Comparison of ENCODE assay signal across 27 cellular contexts in genomic region chr19:2863818-2864217, GRCh38. TPM values are rescaled to one million over a fixed set of nuclear protein-coding genes. Genes with fewer than 3 reads are reported as not detected.
"Had no signal": no experiment of that assay in that cellular context is flagged by ENCODE, and none has a peak within 500 bp of the region (broad histone marks: within the 10 kb centered on the region; RNA-seq: fewer than 3 reads in every experiment).

No MANE protein-coding gene starts in this region.

- DNase-seq: activated CD4-positive, alpha-beta memory T cell treated with anti-CD3 and anti-CD28 coated beads, Interleukin-2, amount 10 ng/mL, durations not matched to agents 7 days and 5 days; activated CD4-positive, alpha-beta T cell treated with anti-CD3 and anti-CD28 coated beads for 36 hours; activated CD4-positive, alpha-beta T cell treated with anti-CD3 and anti-CD28 coated beads, Interleukin-2, amount 50 U/mL, for 1 hour; activated CD4-positive, CD25-positive, alpha-beta regulatory T cell; activated gamma-delta T cell treated with Interleukin-2 at 50 U/mL for 16 hours; activated naive CD4-positive, alpha-beta T cell treated with anti-CD3 and anti-CD28 coated beads, Interleukin-2, amount 10 ng/mL, durations not matched to agents 7 days and 5 days; activated naive CD8-positive, alpha-beta T cell treated with anti-CD3 and anti-CD28 coated beads for 36 hours; activated T-cell treated with anti-CD3 and anti-CD28 coated beads, Interleukin-2, amount 50 U/mL, for 72 hours; brain microvascular endothelial cell; caudate nucleus; Karpas-422; MM.1S; NCI-H1105; NCI-H1436; NCI-H1694 treated with DMSO at 0.1 percent for 48 hours; NCI-H2029 treated with DMSO at 0.1 percent for 48 hours; NCI-H510A treated with DMSO at 0.1 percent for 48 hours; NCI-H69; NK-92 treated with Interleukin-12 subunit alpha and Interleukin-12 subunit beta, amount 100 ng/mL, for 24 hours; Peyer's patch; SIG-M5; T-cell had no signal

- H3K36me3 ChIP-seq: brain microvascular endothelial cell, Peyer's patch had no signal

- H3K27ac ChIP-seq: brain microvascular endothelial cell, Peyer's patch, SK-N-MC, VCaP had no signal

- H3K4me1 ChIP-seq: Peyer's patch had no signal

- H3K27me3 ChIP-seq: brain microvascular endothelial cell, Peyer's patch had no signal

- ATAC-seq: activated CD4-positive, alpha-beta T cell treated with anti-CD3 and anti-CD28 coated beads for 36 hours; activated T-cell treated with anti-CD3 and anti-CD28 coated beads, Interleukin-2, amount 50 U/mL, for 72 hours; T-cell had no signal

- H3K4me3 ChIP-seq: Peyer's patch, SK-N-MC had no signal

RNA-seq across cellular contexts. Expression of gene ZNF556, which starts 3.3 kb away (rescaled TPM):
- total RNA-seq: activated CD4-positive, alpha-beta memory T cell treated with anti-CD3 and anti-CD28 coated beads, Interleukin-2, amount 10 ng/mL, durations not matched to agents 7 days and 5 days; activated CD4-positive, alpha-beta T cell treated with anti-CD3 and anti-CD28 coated beads for 36 hours; activated CD8-positive, alpha-beta memory T cell treated with anti-CD3 and anti-CD28 coated beads for 36 hours; activated naive CD8-positive, alpha-beta T cell treated with anti-CD3 and anti-CD28 coated beads for 36 hours; activated T-helper 2 cell treated with anti-CD3 and anti-CD28 coated beads, Interferon-gamma antibody, Interleukin-2, Interleukin-4, amounts not matched to agents 10 μg/mL and 5 μg/mL and 100 μg/mL, durations not matched to agents 14 hours and 24 hours and 36 hours; Peyer's patch; T-cell; T-helper 2 cell treated with Interferon-gamma antibody and Interleukin-4, amounts not matched to agents 100 ng/mL and 5 ng/mL, for 36 hours had no signal
